Comparison of ENCODE assay signal across 35 cellular contexts in genomic region chr6:132234356-132234755, GRCh38.
"Had no signal": no experiment of that assay in that cellular context is flagged by ENCODE, and none has a peak within 500 bp of the region (broad histone marks: within the 10 kb centered on the region; RNA-seq: fewer than 3 reads in every experiment).

No MANE protein-coding gene starts in this region.

- H3K36me3 ChIP-seq: ascending aorta, MG63, WERI-Rb-1 had no signal

- ATAC-seq: activated CD8-positive, alpha-beta memory T cell treated with anti-CD3 and anti-CD28 coated beads, Interleukin-2, amount 10 ng/mL, durations not matched to agents 7 days and 5 days; activated T-cell treated with anti-CD3 and anti-CD28 coated beads, Interleukin-2, amount 50 U/mL, for 72 hours; activated T-helper 17 cell treated with anti-CD3 and anti-CD28 coated beads, Interleukin-2, amount 50 U/mL, for 72 hours; Panc1; Right ventricle myocardium inferior had no signal

- H3K4me3 ChIP-seq: ascending aorta, MG63 had no signal

- H3K9me3 ChIP-seq: ascending aorta had no signal

- H3K4me1 ChIP-seq: ascending aorta had no signal

- H3K27ac ChIP-seq: ascending aorta, WERI-Rb-1 had no signal

- DNase-seq: activated CD4-positive, alpha-beta memory T cell treated with anti-CD3 and anti-CD28 coated beads, Interleukin-2, amount 10 ng/mL, durations not matched to agents 7 days and 5 days; activated CD4-positive, alpha-beta T cell treated with anti-CD3 and anti-CD28 coated beads for 1 hour; activated CD4-positive, alpha-beta T cell treated with anti-CD3 and anti-CD28 coated beads for 48 hours; activated CD4-positive, CD25-positive, alpha-beta regulatory T cell; activated CD8-positive, alpha-beta memory T cell treated with anti-CD3 and anti-CD28 coated beads for 24 hours; activated CD8-positive, alpha-beta memory T cell treated with anti-CD3 and anti-CD28 coated beads, Interleukin-2, amount 10 ng/mL, durations not matched to agents 7 days and 5 days; activated CD8-positive, alpha-beta memory T cell treated with anti-CD3 and anti-CD28 coated beads, Interleukin-2, amount 50 U/mL, for 48 hours; activated effector memory CD4-positive, alpha-beta T cell treated with anti-CD3 and anti-CD28 coated beads, Interleukin-2, amount 50 U/mL, for 16 hours; activated naive CD4-positive, alpha-beta T cell; activated naive CD4-positive, alpha-beta T cell treated with anti-CD3 and anti-CD28 coated beads, Interleukin-2, amount 50 U/mL, for 16 hours; activated naive CD8-positive, alpha-beta T cell treated with anti-CD3 and anti-CD28 coated beads for 36 hours; activated T-cell treated with anti-CD3 and anti-CD28 coated beads, Interleukin-2, amount 50 U/mL, for 72 hours; amniotic stem cell; MG63; NCI-H1048; NCI-H1105 treated with DMSO at 0.1 percent for 48 hours; NCI-H1436; NCI-H1694; NCI-H1930; NCI-H2081 treated with DMSO at 0.1 percent for 48 hours; NCI-H226; NCI-H446 treated with DMSO at 0.1 percent for 48 hours; NCI-H524; NCI-H69; RPMI8226; SIG-M5; SW 1271; T-helper 1 cell; T-helper 2 cell; T-helper 9 cell; WERI-Rb-1 had no signal

- H3K27me3 ChIP-seq: ascending aorta, MG63 had no signal
